In the genomic region with DNA sequence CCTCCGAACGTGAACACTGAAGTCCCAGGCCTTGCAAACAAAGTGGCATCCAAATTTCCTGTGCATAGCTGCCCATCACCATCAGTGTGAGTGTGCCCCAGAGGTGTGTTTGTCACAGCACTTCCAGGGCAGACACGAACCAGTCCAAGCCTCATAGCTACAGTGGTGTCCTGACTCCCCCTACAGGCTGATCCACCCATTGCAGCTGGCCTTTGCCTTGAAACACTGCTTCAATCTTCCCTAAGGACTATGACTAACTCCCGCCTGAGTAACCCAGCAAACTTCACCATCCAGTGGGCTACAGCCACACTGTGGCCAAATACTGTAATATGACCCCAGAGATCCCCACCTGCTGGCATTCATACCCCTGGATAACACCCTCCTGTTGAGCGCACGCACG, we compare ENCODE assay signal across 9 cellular contexts. TPM values are rescaled to one million over a fixed set of nuclear protein-coding genes. Genes with fewer than 3 reads are reported as not detected.
DNase-seq lines count a peak whose midpoint lies in the region; ATAC-seq, FAIRE-seq and TF ChIP-seq lines count a peak whose summit lies in the region.
"Had no signal": no experiment of that assay in that cellular context is flagged by ENCODE, and none has a peak within 500 bp of the region (broad histone marks: within the 10 kb centered on the region; RNA-seq: fewer than 3 reads in every experiment).

No MANE protein-coding gene starts in this region.

- no peak overlapping the region for H3K23ac ChIP-seq in H1 (ENCODE audit: insufficient read length)

- no peak for TF ChIP-seq POLR2A in H1 (IDR thresholded peaks at IDR 0.05; ENCODE audit: control extremely low read depth in 1 of 2, low read depth in 2 of 2, low read length in 2 of 2)

- peaks cover 10% of the 10 kb centered on the region; the same call in 1 of the 2 replicates for H3K23me2 ChIP-seq in H1 (ENCODE audit: low read depth, low read length)

- peak; percentile 89 for FAIRE-seq in H1 (lab: Jason Lieb, UNC)

- no peak overlapping the region for H2AFZ ChIP-seq in H1 (ENCODE audit: low read length)

- H3K56ac ChIP-seq in H1 (replicated peaks; ENCODE audit: insufficient read length, low read depth, low read length) = no peak overlapping the region

- peak; percentile 84 to 87 for TF ChIP-seq RAD21 in H1 (IDR thresholded peaks at IDR 0.05 in 1 of 2, conservative IDR thresholded peaks at IDR 0.05 in 1 of 2; ENCODE audit: low read depth in 2 of 2, low read length in 2 of 2)

- H3K79me1 ChIP-seq in H1 (ENCODE audit: low read depth, low read length) = peaks cover 3% of the 10 kb centered on the region

- TF ChIP-seq CTCF in GM10266 (IDR thresholded peaks at IDR 0.05; ENCODE audit: control insufficient read depth, insufficient read depth, low read depth, missing control alignments) (peak; percentile 41), H1 (IDR thresholded peaks at IDR 0.05; ENCODE audit: control extremely low read depth in 1 of 3, insufficient read depth in 1 of 3, low read depth in 1 of 3, low read length in 3 of 3) (peak; percentile 73 to 93 (median 89)), GM20000 (IDR thresholded peaks at IDR 0.05; ENCODE audit: extremely low read depth, missing control alignments) (no peak)

- H3K4ac ChIP-seq in H1 (replicated peaks; ENCODE audit: insufficient read length, low read depth, low read length) = no peak overlapping the region

- peak overlapping the region; percentile 68; the same call in 1 of the 2 replicates for H4K8ac ChIP-seq in H1 (ENCODE audit: extremely low read depth, insufficient read depth, low read length)

- peaks cover 0 to 5% of the 10 kb centered on the region in 2 experiments for H4K20me1 ChIP-seq in H1 (replicated peaks in 1 of 2; ENCODE audit: control insufficient read depth in 1 of 2, insufficient read depth in 2 of 2, low read length in 2 of 2)

- 66% methylated on average over 7 of the region's 7 CpGs; no CpG with 5 or more reads in 1 of the 2 experiments for WGBS in H1 (ENCODE audit: extremely low coverage in 1 of 2, insufficient coverage in 1 of 2, insufficient read length in 1 of 2, insufficient replicate concordance in 2 of 2, low coverage in 1 of 2, low lambda C conversion rate in 2 of 2, missing lambda C conversion rate in 1 of 2), 2 experiments

- H3K36me3 ChIP-seq in H1 (ENCODE audit: control insufficient read depth in 2 of 4, insufficient read depth in 4 of 4, low read length in 3 of 4) = peaks cover 0 to 2% (median 0%) of the 10 kb centered on the region in 4 experiments; a peak in 1 of 8 replicates

- no peak overlapping the region for H3K27ac ChIP-seq in H1 (ENCODE audit: low read depth, low read length)

- H2BK120ac ChIP-seq in H1 (replicated peaks; ENCODE audit: low read depth, low read length) = no peak overlapping the region

- H3K27me3 ChIP-seq in H1 (replicated peaks in 1 of 4; ENCODE audit: control insufficient read depth in 3 of 4, extremely low read depth in 1 of 4, insufficient read depth in 3 of 4, low read length in 3 of 4) = no peaks in the 10 kb centered on the region

- no peak overlapping the region for H2BK12ac ChIP-seq in H1 (ENCODE audit: low read depth, low read length)

- no peak for TF ChIP-seq EP300 in H1 (IDR thresholded peaks at IDR 0.05; ENCODE audit: borderline replicate concordance in 1 of 2, low read depth in 2 of 2, low read length in 2 of 2)

- H3K9ac ChIP-seq in H1 (replicated peaks in 1 of 4; ENCODE audit: extremely low read depth in 1 of 4, low read depth in 3 of 4, low read length in 3 of 4) = no peak overlapping the region

- DNase-seq in 8988T = peak; percentile 38
- DNase-seq in GM10266 (ENCODE audit: extremely low spot score) = no peak
- DNase-seq in SK-N-DZ (ENCODE audit: low spot score) = peak; percentile 15
- DNase-seq in H1 (ENCODE audit: low read depth in 1 of 2, low spot score in 2 of 2) = peak; percentile 80 to 85
- peak; percentile 21 for DNase-seq in retina
- no peak for DNase-seq in GM20000 (ENCODE audit: low spot score)

- H3K4me3 ChIP-seq in H1 (ENCODE audit: extremely low read depth in 1 of 4, insufficient read depth in 2 of 4, low read depth in 3 of 4, low read length in 4 of 4) = no peak overlapping the region
- H3K4me3 ChIP-seq: HAP-1 had no signal

- no peak overlapping the region for H2AK5ac ChIP-seq in H1 (ENCODE audit: low read depth, low read length)

- CTCF ChIA-PET in H1 (lab: Charles Lee; ENCODE audit: partially characterized antibody) = interaction anchor here (0.7 to 2.4 kb wide), 7 partner anchors 16 to 196 kb away, joined by 3 to 11 read pairs (median 3); no protein-coding TSS in a partner anchor

- no peak overlapping the region for H2BK15ac ChIP-seq in H1 (ENCODE audit: low read length)

- no peak overlapping the region for H4K5ac ChIP-seq in H1 (ENCODE audit: insufficient read length, low read depth, low read length)

- no peak overlapping the region for H3K18ac ChIP-seq in H1 (ENCODE audit: extremely low read depth, low read length)

- POLR2A ChIA-PET in H1 (lab: Charles Lee; ENCODE audit: partially characterized antibody) = interaction anchor here (0.6 to 1.9 kb wide), 3 partner anchors 224 to 255 kb away, joined by 3 to 6 read pairs (median 3); no protein-coding TSS in a partner anchor

- H3K9me3 ChIP-seq in H1 (ENCODE audit: insufficient read depth in 2 of 2, low read depth in 1 of 2, low read length in 1 of 2) = no peaks in the 10 kb centered on the region

- no peak overlapping the region for H2BK5ac ChIP-seq in H1 (ENCODE audit: low read depth, low read length)

- peaks cover 0 to 17% of the 10 kb centered on the region in 2 experiments; a peak in 3 of 4 replicates for H3K79me2 ChIP-seq in H1 (ENCODE audit: control insufficient read depth in 1 of 2, insufficient read depth in 2 of 2, low read length in 2 of 2)

- H3K4me2 ChIP-seq in H1 (ENCODE audit: insufficient read depth in 1 of 2, low read depth in 2 of 2, low read length in 2 of 2) = no peak overlapping the region

- H3K4me1 ChIP-seq in H1 (replicated peaks in 1 of 4; ENCODE audit: control insufficient read depth in 3 of 4, insufficient read depth in 4 of 4, low read length in 3 of 4) = no peaks in the 10 kb centered on the region; a peak in 2 of 7 replicates

- no peak overlapping the region for H2BK20ac ChIP-seq in H1 (ENCODE audit: low read length)

- ATAC-seq in HG02840 (IDR thresholded peaks at IDR 0.05; ENCODE audit: low FRiP score, unreplicated experiment) = no peak
- ATAC-seq in HG03432 (IDR thresholded peaks at IDR 0.05; ENCODE audit: unreplicated experiment) = no peak

- H3K14ac ChIP-seq in H1 (ENCODE audit: insufficient read length) = no peak overlapping the region

- H4K91ac ChIP-seq in H1 (replicated peaks; ENCODE audit: insufficient read length, low read length) = no peak overlapping the region

TF ChIP-seq in H1, 55 proteins besides CTCF, POLR2A, EP300 and RAD21:
- TF ChIP-seq BRCA1 (IDR thresholded peaks at IDR 0.05; ENCODE audit: low read depth, low read length) = no peak
- TF ChIP-seq JUND (IDR thresholded peaks at IDR 0.05; ENCODE audit: low read length) = 0 out of 2 replicates have a peak, but pooled peaks have one; percentile 9
- TF ChIP-seq, protein P1, sequence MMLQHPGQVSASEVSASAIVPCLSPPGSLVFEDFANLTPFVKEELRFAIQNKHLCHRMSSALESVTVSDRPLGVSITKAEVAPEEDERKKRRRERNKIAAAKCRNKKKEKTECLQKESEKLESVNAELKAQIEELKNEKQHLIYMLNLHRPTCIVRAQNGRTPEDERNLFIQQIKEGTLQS (IDR thresholded peaks at IDR 0.05; ENCODE audit: insufficient read depth, low read depth, low read length) = no peak

RNA-seq across cellular contexts. Expression of a gene that starts 3.9 kb away (rescaled TPM):
- 25.1 and 30.7 TPM in 2 replicates for polyA plus RNA-seq in SK-N-DZ (2014; cell fraction: cytosol; rRNA removed)
- polyA plus RNA-seq in SK-N-DZ (2014; cell fraction: nucleus; rRNA removed) = 148 and 162 TPM in 2 replicates
- total RNA-seq in H1 (2021; fragmentation: NEBNext Ultra II Directional; extraction: Animal tissue kit (Norgen Biotek cat#: 25700)) = 14.2 and 15.3 TPM in 2 replicates
- 6.6 and 15.6 TPM in 2 replicates for polyA plus RNA-seq in H1 (2011; rRNA removed)
- polyA plus RNA-seq in H1 (2011; cell fraction: cytosol; rRNA removed) = 13.5 TPM
- polyA plus RNA-seq in H1 (2011; cell fraction: nucleus; rRNA removed) = 23.0 TPM
- 10.9 to 15.8 TPM (median 13.5 TPM) in 4 replicates for polyA plus RNA-seq in H1 (2012, experiment 1 of 2)
- polyA plus RNA-seq in H1 (2012, experiment 2 of 2) = 1.1 TPM
- polyA plus RNA-seq in H1 (2013, experiment 1 of 2) = 11.5 TPM
- 9.1 TPM for polyA plus RNA-seq in H1 (2013, experiment 2 of 2)
- 11.4 and 13.4 TPM in 2 replicates for polyA minus RNA-seq in H1 (2011; rRNA and poly(A)+ RNA removed)
- polyA minus RNA-seq in H1 (2011; cell fraction: cytosol; rRNA and poly(A)+ RNA removed) = 8.1 TPM
- polyA minus RNA-seq in H1 (2011; cell fraction: nucleus; rRNA and poly(A)+ RNA removed) = 19.2 TPM

Comparison
In these comparisons a context has a peak if more than half of its experiments do, and no peak if none do; other contexts are left out.
1. DNase-seq: peak in 8988T (single experiment), SK-N-DZ (single experiment), H1 (2 of 2) and retina (single experiment); none in GM10266 (single experiment) and GM20000 (single experiment).